Comparison of ENCODE assay signal across 24 cellular contexts in the genomic region with DNA sequence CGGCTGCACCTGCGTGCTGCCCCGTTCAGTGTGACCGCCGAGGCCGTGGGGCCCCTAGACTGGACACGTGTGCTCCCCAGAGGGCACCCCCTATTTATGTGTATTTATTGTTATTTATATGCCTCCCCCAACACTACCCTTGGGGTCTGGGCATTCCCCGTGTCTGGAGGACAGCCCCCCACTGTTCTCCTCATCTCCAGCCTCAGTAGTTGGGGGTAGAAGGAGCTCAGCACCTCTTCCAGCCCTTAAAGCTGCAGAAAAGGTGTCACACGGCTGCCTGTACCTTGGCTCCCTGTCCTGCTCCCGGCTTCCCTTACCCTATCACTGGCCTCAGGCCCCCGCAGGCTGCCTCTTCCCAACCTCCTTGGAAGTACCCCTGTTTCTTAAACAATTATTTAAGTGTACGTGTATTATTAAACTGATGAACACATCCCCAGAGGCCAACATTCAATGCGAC. TPM values are rescaled to one million over a fixed set of nuclear protein-coding genes. Genes with fewer than 3 reads are reported as not detected.
A peak's percentile ranks its signal among the peaks of the same experiment; 100 is the strongest.
DNase-seq lines count a peak whose midpoint lies in the region; ATAC-seq and TF ChIP-seq lines count a peak whose summit lies in the region.
"Had no signal": no experiment of that assay in that cellular context is flagged by ENCODE, and none has a peak within 500 bp of the region (broad histone marks: within the 10 kb centered on the region; RNA-seq: fewer than 3 reads in every experiment).

No MANE protein-coding gene starts in this region.

- peak; percentile 5 for ATAC-seq in activated B cell treated with CpG ODN at 0.5 μM for 24 hours (ENCODE audit: low read depth)
- no peak for ATAC-seq in mucosa of descending colon
- no peak for ATAC-seq in HG03135 (IDR thresholded peaks at IDR 0.05; ENCODE audit: unreplicated experiment)
- ATAC-seq: activated naive CD8-positive, alpha-beta T cell treated with anti-CD3 and anti-CD28 coated beads, Interleukin-2, amount 50 U/mL, for 24 hours had no signal

- no peak overlapping the region for H3K9ac ChIP-seq in neuronal stem cell (ENCODE audit: low read depth, low read length, poor library complexity)

- no peak overlapping the region for H4K8ac ChIP-seq in neuronal stem cell (ENCODE audit: low read depth, low read length)

- no peak overlapping the region for H3K4ac ChIP-seq in neuronal stem cell (ENCODE audit: low read length)

- peak overlapping the region; percentile 1 for H3K14ac ChIP-seq in neuronal stem cell (ENCODE audit: low read length)

- H2AK5ac ChIP-seq in neuronal stem cell (ENCODE audit: low read depth, low read length) = peak overlapping the region; percentile 93

- H4K91ac ChIP-seq in neuronal stem cell (ENCODE audit: low read depth, low read length, poor library complexity) = no peak overlapping the region

- peaks cover 59% of the 10 kb centered on the region for H3K4me1 ChIP-seq in DOHH2 (ENCODE audit: control insufficient read depth, low read length)
- H3K4me1 ChIP-seq in neuronal stem cell (ENCODE audit: control insufficient read depth in 2 of 2, insufficient read depth in 1 of 2, low read depth in 1 of 2, low read length in 2 of 2) = peaks cover 3% of the 10 kb centered on the region in 2 donors
- H3K4me1 ChIP-seq in mucosa of descending colon (ENCODE audit: low read depth) = peaks cover 14% of the 10 kb centered on the region

- CTCF ChIA-PET in activated B cell treated with CpG ODN at 0.5 μM for 24 hours (lab: Charles Lee) = interaction anchor here (1.9 kb wide), 1 partner anchor 45 kb away, joined by 5 read pairs; no protein-coding TSS in a partner anchor

- H4K20me1 ChIP-seq in DOHH2 (ENCODE audit: control insufficient read depth, insufficient read depth, low read depth, low read length) = peaks cover 8% of the 10 kb centered on the region; the same call in 1 of the 2 replicates

- H3K36me3 Mint-ChIP-seq in T-helper 1 cell treated with Interleukin-12 subunit alpha and Interleukin-12 subunit beta and Interleukin-4 antibody, amounts not matched to agents 30 μg/mL and 1 μg/mL, for 36 hours (ENCODE audit: low read depth) = peaks cover 17% of the 10 kb centered on the region
- H3K36me3 Mint-ChIP-seq in activated B cell treated with CpG ODN at 0.5 μM for 24 hours (ENCODE audit: low read depth) = peaks cover 26% of the 10 kb centered on the region

- no peak overlapping the region for H2BK120ac ChIP-seq in neuronal stem cell (ENCODE audit: low read depth, low read length)

- peak overlapping the region; percentile 50 for H3K4me2 ChIP-seq in DOHH2 (ENCODE audit: low read length)
- no peak overlapping the region for H3K4me2 ChIP-seq in neuronal stem cell (ENCODE audit: insufficient read depth, low read length, poor library complexity, severe bottlenecking)

- H3K79me2 ChIP-seq in DOHH2 (ENCODE audit: control insufficient read depth, low read length) = no peaks in the 10 kb centered on the region

- POLR2A ChIA-PET in activated B cell treated with CpG ODN at 0.5 μM for 24 hours (lab: Charles Lee) = interaction anchor here (0.6 to 5.7 kb wide), 4 partner anchors 9 to 49 kb away, joined by 3 to 102 read pairs (median 8); partner anchors contain the start of genes CYBA and MVD

- H3K27me3 ChIP-seq in DOHH2 (ENCODE audit: control insufficient read depth, low read length) = peaks cover 35% of the 10 kb centered on the region
- peaks cover 0 to 38% (median 4%) of the 10 kb centered on the region in 3 experiments for H3K27me3 ChIP-seq in neuronal stem cell (ENCODE audit: control insufficient read depth in 3 of 3, insufficient read depth in 3 of 3, low read depth in 1 of 3, low read length in 3 of 3)

- peak overlapping the region; percentile 62 for H2BK15ac ChIP-seq in neuronal stem cell (ENCODE audit: low read length)

- H3K9me3 ChIP-seq in DOHH2 (ENCODE audit: control insufficient read depth, insufficient read depth, low read length) (0 out of 2 replicates have a peak, but pooled peaks cover 3% of the 10 kb centered on the region), neuronal stem cell (replicated peaks in 1 of 2; ENCODE audit: control insufficient read depth in 2 of 2, insufficient read depth in 1 of 2, low read depth in 1 of 2, low read length in 2 of 2) (peaks cover 0 to 1% of the 10 kb centered on the region in 2 donors), mucosa of descending colon (no peaks in the 10 kb centered on the region)
- H3K9me3 ChIP-seq: colonic mucosa, heart right ventricle, sigmoid colon, transverse colon had no signal

- intact Hi-C loops in activated B cell treated with CpG ODN at 0.5 μM for 24 hours (cut with micrococcal nuclease) = loop anchor here (1.0 kb wide), 1 partner anchor 11 kb away; the partner anchor contains the start of gene CYBA
- intact Hi-C loops in mucosa of descending colon (cut with DNase I, micrococcal nuclease) = no loop called here

- H3K36me3 ChIP-seq in DOHH2 (ENCODE audit: control insufficient read depth, low read length) = peaks cover 20% of the 10 kb centered on the region
- H3K36me3 ChIP-seq in neuronal stem cell (replicated peaks in 1 of 2; ENCODE audit: control insufficient read depth in 2 of 2, insufficient read depth in 2 of 2, low read length in 2 of 2) = peaks cover 0 to 2% of the 10 kb centered on the region in 2 donors
- no peaks in the 10 kb centered on the region for H3K36me3 ChIP-seq in mucosa of descending colon (ENCODE audit: low read depth)
- H3K36me3 ChIP-seq: colonic mucosa, sigmoid colon, transverse colon had no signal

- peaks cover 2% of the 10 kb centered on the region for H3K79me1 ChIP-seq in neuronal stem cell (ENCODE audit: low read depth, low read length)

- H3K4me1 Mint-ChIP-seq in T-helper 1 cell treated with Interleukin-12 subunit alpha and Interleukin-12 subunit beta and Interleukin-4 antibody, amounts not matched to agents 30 μg/mL and 1 μg/mL, for 36 hours (ENCODE audit: low read depth) = peaks cover 22% of the 10 kb centered on the region
- peaks cover 84% of the 10 kb centered on the region for H3K4me1 Mint-ChIP-seq in activated B cell treated with CpG ODN at 0.5 μM for 24 hours

- DNase-seq in T-helper 1 cell (no peak), activated B cell treated with CpG ODN at 0.5 μM for 24 hours (no peak), neuronal stem cell (ENCODE audit: low spot score) (no peak), mucosa of descending colon (no peak), SIG-M5 (lab: John Stamatoyannopoulos, UW) (no peak)
- DNase-seq: 8988T; activated CD4-positive, alpha-beta T cell treated with anti-CD3 and anti-CD28 coated beads, Interleukin-2, amount 50 U/mL, for 4 hours; activated naive CD8-positive, alpha-beta T cell treated with anti-CD3 and anti-CD28 coated beads, Interleukin-2, amount 50 U/mL, for 24 hours; colonic mucosa; DMS153; heart right ventricle; HFFc6; NCI-H1092; NCI-H2029 treated with DMSO at 0.1 percent for 48 hours; NCI-H446 treated with DMSO at 0.1 percent for 48 hours; NK-92 treated with Interleukin-12 subunit alpha and Interleukin-12 subunit beta, amount 100 ng/mL, for 24 hours; sigmoid colon; stimulated activated naive CD4-positive, alpha-beta T cell treated with Interleukin-2 at 50 U/mL for 16 hours; transverse colon had no signal

- peaks cover 28% of the 10 kb centered on the region for H3K27me3 Mint-ChIP-seq in T-helper 1 cell treated with Interleukin-12 subunit alpha and Interleukin-12 subunit beta and Interleukin-4 antibody, amounts not matched to agents 30 μg/mL and 1 μg/mL, for 36 hours (ENCODE audit: low read depth)
- no peaks in the 10 kb centered on the region for H3K27me3 Mint-ChIP-seq in activated B cell treated with CpG ODN at 0.5 μM for 24 hours

- H3K27ac Mint-ChIP-seq in T-helper 1 cell treated with Interleukin-12 subunit alpha and Interleukin-12 subunit beta and Interleukin-4 antibody, amounts not matched to agents 30 μg/mL and 1 μg/mL, for 36 hours = peak overlapping the region; percentile 43
- peak overlapping the region; percentile 54 for H3K27ac Mint-ChIP-seq in activated B cell treated with CpG ODN at 0.5 μM for 24 hours
- H3K27ac Mint-ChIP-seq: activated naive CD8-positive, alpha-beta T cell treated with anti-CD3 and anti-CD28 coated beads, Interleukin-2, amount 50 U/mL, for 24 hours; brain; HFFc6 had no signal

- H2BK5ac ChIP-seq in neuronal stem cell (ENCODE audit: low read length) = no peak overlapping the region

- no peak overlapping the region for H2BK12ac ChIP-seq in neuronal stem cell (ENCODE audit: low read length)

- peak overlapping the region; percentile 25 for H3K27ac ChIP-seq in DOHH2 (ENCODE audit: low read depth, low read length)
- no peak overlapping the region for H3K27ac ChIP-seq in neuronal stem cell (replicated peaks; ENCODE audit: low read length)
- H3K27ac ChIP-seq: colonic mucosa, heart right ventricle, RWPE1, sigmoid colon, transverse colon had no signal

- no CpG with 5 or more reads among the region's 13 CpGs for WGBS in neuronal stem cell (ENCODE audit: extremely low coverage in 2 of 2, insufficient read length in 2 of 2, insufficient replicate concordance in 1 of 2), 2 donors

- H3K18ac ChIP-seq in neuronal stem cell (ENCODE audit: low read length) = peak overlapping the region; percentile 45

- no peaks in the 10 kb centered on the region for H3K9me2 ChIP-seq in DOHH2 (replicated peaks; ENCODE audit: control insufficient read depth, low read length)

- peak overlapping the region; percentile 100 for H3K23ac ChIP-seq in neuronal stem cell (ENCODE audit: low read depth, low read length, poor library complexity)

- no peaks in the 10 kb centered on the region for H3K9me3 Mint-ChIP-seq in T-helper 1 cell treated with Interleukin-12 subunit alpha and Interleukin-12 subunit beta and Interleukin-4 antibody, amounts not matched to agents 30 μg/mL and 1 μg/mL, for 36 hours
- H3K9me3 Mint-ChIP-seq in activated B cell treated with CpG ODN at 0.5 μM for 24 hours = no peaks in the 10 kb centered on the region
- H3K9me3 Mint-ChIP-seq: brain, HFFc6 had no signal

- H3K4me3 Mint-ChIP-seq in T-helper 1 cell treated with Interleukin-12 subunit alpha and Interleukin-12 subunit beta and Interleukin-4 antibody, amounts not matched to agents 30 μg/mL and 1 μg/mL, for 36 hours = no peak overlapping the region
- peak overlapping the region; percentile 67 for H3K4me3 Mint-ChIP-seq in activated B cell treated with CpG ODN at 0.5 μM for 24 hours
- H3K4me3 Mint-ChIP-seq: activated naive CD8-positive, alpha-beta T cell treated with anti-CD3 and anti-CD28 coated beads, Interleukin-2, amount 50 U/mL, for 24 hours; brain; HFFc6 had no signal

- H3F3A ChIP-seq in DOHH2 (ENCODE audit: control insufficient read depth, insufficient read depth) = peaks cover 14% of the 10 kb centered on the region

- H2AFZ ChIP-seq in neuronal stem cell (ENCODE audit: low read length) = no peak overlapping the region

- no peak for TF ChIP-seq CTCF in DOHH2 (IDR thresholded peaks at IDR 0.05; ENCODE audit: low read depth, low read length, poor library complexity, severe bottlenecking)
- TF ChIP-seq CTCF in activated B cell treated with CpG ODN at 0.5 μM for 24 hours (IDR thresholded peaks at IDR 0.05) = no peak
- TF ChIP-seq CTCF in mucosa of descending colon (IDR thresholded peaks at IDR 0.05) = no peak

- H3K4me3 ChIP-seq in DOHH2 (ENCODE audit: low read length) (0 out of 2 replicates have a peak overlapping the region, but pooled peaks have one; percentile 14), neuronal stem cell (ENCODE audit: low read length in 2 of 2) (no peak overlapping the region), mucosa of descending colon (no peak overlapping the region)
- H3K4me3 ChIP-seq: colonic mucosa, heart right ventricle, sigmoid colon, transverse colon had no signal

RNA-seq across cellular contexts. Expression of gene IL17C, which starts 1.7 kb away (rescaled TPM):
- total RNA-seq in activated B cell treated with CpG ODN at 0.5 μM for 24 hours (0.34 and 0.69 TPM in 2 replicates), mucosa of descending colon (not detected)
- 0.06 TPM for polyA plus RNA-seq in neuronal stem cell (2013, experiment 1 of 2)
- polyA plus RNA-seq in neuronal stem cell (2013, experiment 2 of 2) = 0.08 TPM
- total RNA-seq: colonic mucosa, heart right ventricle, HFFc6, sigmoid colon, transverse colon had no signal
- polyA plus RNA-seq: heart right ventricle had no signal

RNA-seq across cellular contexts. Expression of gene CYBA, which starts 10.8 kb away (rescaled TPM):
- total RNA-seq in activated B cell treated with CpG ODN at 0.5 μM for 24 hours (432 and 456 TPM in 2 replicates), mucosa of descending colon (100 to 1,000 TPM; 150 to 316 (median 184) TPM)
- 74.4 TPM for polyA plus RNA-seq in neuronal stem cell (2013, experiment 1 of 2)
- polyA plus RNA-seq in neuronal stem cell (2013, experiment 2 of 2) = 71.9 TPM

RNA-seq across cellular contexts. Expression of gene MVD, which starts 22.8 kb away (rescaled TPM):
- total RNA-seq in activated B cell treated with CpG ODN at 0.5 μM for 24 hours = 115 and 140 TPM in 2 replicates
- polyA plus RNA-seq in neuronal stem cell (2013, experiment 1 of 2) = 50.0 TPM
- 51.3 TPM for polyA plus RNA-seq in neuronal stem cell (2013, experiment 2 of 2)
- 10 to 100 TPM; 42.7 to 89.5 (median 72.5) TPM for total RNA-seq in mucosa of descending colon

RNA-seq across cellular contexts. Expression of gene SNAI3, which starts 46.2 kb away (rescaled TPM):
- total RNA-seq in activated B cell treated with CpG ODN at 0.5 μM for 24 hours (1.5 and 2.7 TPM in 2 replicates), mucosa of descending colon (under 1 TPM; 0.28 to 0.82 (median 0.55) TPM)
- polyA plus RNA-seq in neuronal stem cell (2013, experiment 1 of 2) = 0.50 TPM
- 0.32 TPM for polyA plus RNA-seq in neuronal stem cell (2013, experiment 2 of 2)
- total RNA-seq: HFFc6 had no signal
